12 cellular contexts compared by ENCODE assay signal in genomic region chr6:27158316-27158643, GRCh38.
DNase-seq lines count a peak whose midpoint lies in the region; ATAC-seq, FAIRE-seq and TF ChIP-seq lines count a peak whose summit lies in the region.
"Had no signal": no experiment of that assay in that cellular context is flagged by ENCODE, and none has a peak within 500 bp of the region (broad histone marks: within the 10 kb centered on the region; RNA-seq: fewer than 3 reads in every experiment).

No MANE protein-coding gene starts in this region.

- no peak for DNase-seq in CD4-positive, alpha-beta T cell
- DNase-seq in IMR-90 (no peak), GM12878 (ENCODE audit: low read depth, low spot score) (no peak), nephron progenitor cell (no peak), NCI-H146 treated with DMSO at 0.1 percent for 48 hours (lab: John Stamatoyannopoulos, UW; ENCODE audit: unreplicated experiment) (no peak), psoas muscle (no peak), NCI-H2107 treated with DMSO at 0.1 percent for 48 hours (lab: John Stamatoyannopoulos, UW; ENCODE audit: unreplicated experiment) (no peak), middle frontal gyrus (ENCODE audit: extremely low spot score, low spot score) (no peak)
- DNase-seq: DND-41, NCI-H2029 treated with DMSO at 0.1 percent for 48 hours had no signal

- no CpG with 5 or more reads among the region's 4 CpGs for WGBS in IMR-90 (ENCODE audit: extremely low coverage in 2 of 2, insufficient read length in 1 of 2), 2 experiments
- 66% methylated on average over 4 of the region's 4 CpGs for WGBS in GM12878 (ENCODE audit: insufficient coverage, insufficient replicate concordance, low lambda C conversion rate, missing lambda C conversion rate)
- 66 to 75% (median 70%) methylated on average over 4 of the region's 4 CpGs for WGBS in psoas muscle, 3 donors

- no peak for TF ChIP-seq POLR2A in IMR-90 (IDR thresholded peaks at IDR 0.05; ENCODE audit: low read depth, low read length)
- TF ChIP-seq POLR2A in GM12878 (IDR thresholded peaks at IDR 0.05; ENCODE audit: low read depth, low read length): no peak

- H3K36me3 ChIP-seq in IMR-90 (ENCODE audit: control insufficient read depth, insufficient read depth, low read length) (no peaks in the 10 kb centered on the region), GM12878 (ENCODE audit: control insufficient read depth in 2 of 2, insufficient read depth in 2 of 2, low read length in 1 of 2) (no peaks in the 10 kb centered on the region), psoas muscle (ENCODE audit: insufficient read depth in 1 of 2, low read depth in 1 of 2) (no peaks in the 10 kb centered on the region)
- H3K36me3 ChIP-seq: left ventricle myocardium inferior, sigmoid colon had no signal

- no peaks in the 10 kb centered on the region for H3K27me3 ChIP-seq in CD4-positive, alpha-beta T cell (ENCODE audit: control insufficient read depth, insufficient read depth, low read length)
- H3K27me3 ChIP-seq in IMR-90 (ENCODE audit: control insufficient read depth, insufficient read depth, low read length): no peaks in the 10 kb centered on the region
- H3K27me3 ChIP-seq in GM12878 (replicated peaks in 1 of 2; ENCODE audit: control insufficient read depth in 2 of 2, insufficient read depth in 2 of 2, low read length in 1 of 2): no peaks in the 10 kb centered on the region
- H3K27me3 ChIP-seq in psoas muscle (ENCODE audit: insufficient read depth in 3 of 3, low read length in 2 of 3): peaks cover 0 to 7% (median 0%) of the 10 kb centered on the region in 3 donors

- H3K9ac ChIP-seq in IMR-90 (ENCODE audit: low read depth, low read length) (no peak overlapping the region), GM12878 (ENCODE audit: control insufficient read depth, insufficient read depth, low read length) (no peak overlapping the region)

- H2AFZ ChIP-seq in IMR-90 (replicated peaks; ENCODE audit: low read length, poor library complexity) (peak overlapping the region; percentile 45), GM12878 (ENCODE audit: control insufficient read depth, low read depth, low read length) (peak overlapping the region; percentile 92)

- CTCF ChIA-PET in CD4-positive, alpha-beta T cell (lab: Charles Lee): interaction anchor here (1.5 kb wide), 1 partner anchor 638 kb away, joined by 3 read pairs; no protein-coding TSS in a partner anchor
- CTCF ChIA-PET in IMR-90 (lab: Yijun Ruan, JAX): interaction anchor here (1.1 kb wide), 1 partner anchor 1822 kb away, joined by 3 read pairs; no protein-coding TSS in a partner anchor
- CTCF ChIA-PET in GM12878 (lab: Yijun Ruan, JAX): interaction anchor here (3.1 to 3.5 kb wide), 2 partner anchors 9 to 31 kb away, joined by 21 to 28 read pairs; no protein-coding TSS in a partner anchor

- H4K91ac ChIP-seq in IMR-90 (ENCODE audit: insufficient read depth, low read depth, low read length): no peak overlapping the region

- no peak overlapping the region for H2BK120ac ChIP-seq in IMR-90 (ENCODE audit: low read depth, low read length)

- in situ Hi-C loops in IMR-90 (cut with MboI; ENCODE audit: low sequenced_read_pairs) (loop anchor here (10.0 kb wide), 1 partner anchor 647 kb away; a partner anchor contains a TSS), GM12878 (cut with MboI) (loop anchor here (10.0 to 25.0 kb wide), 2 partner anchors 647 to 1204 kb away; a partner anchor contains a TSS)

- SMC1A ChIA-PET in GM12878 (lab: Charles Lee; ENCODE audit: uncharacterized antibody, unreplicated experiment): interaction anchor here (1.1 kb wide), 1 partner anchor 34 kb away, joined by 3 read pairs; no protein-coding TSS in a partner anchor

- H3K79me2 ChIP-seq in GM12878 (ENCODE audit: control insufficient read depth, insufficient read depth, low read length): no peaks in the 10 kb centered on the region

- H3K4me3 ChIP-seq in IMR-90 (ENCODE audit: insufficient read depth, low read depth, low read length) (peak overlapping the region; percentile 49; the same call in 1 of the 2 replicates), GM12878 (peak overlapping the region; percentile 70; the same call in 1 of the 2 replicates), psoas muscle (no peak overlapping the region)

- H3K27me3 Mint-ChIP-seq in CD4-positive, alpha-beta T cell: peaks cover 7% of the 10 kb centered on the region
- H3K27me3 Mint-ChIP-seq in nephron progenitor cell (ENCODE audit: low read depth, poor library complexity): peaks cover 10% of the 10 kb centered on the region

- POLR2A ChIA-PET in CD4-positive, alpha-beta T cell (lab: Charles Lee): interaction anchor here (2.7 kb wide), 1 partner anchor 650 kb away, joined by 12 read pairs; a partner anchor contains a TSS
- POLR2A ChIA-PET in IMR-90 (lab: Charles Lee; ENCODE audit: unreplicated experiment) (no interaction called here), GM12878 (lab: Charles Lee) (interaction anchor here (0.7 kb wide), 1 partner anchor 738 kb away, joined by 11 read pairs; no protein-coding TSS in a partner anchor)

- H3K9me1 ChIP-seq in IMR-90 (ENCODE audit: insufficient read depth, low read length): no peaks in the 10 kb centered on the region

- TF ChIP-seq EP300 in GM12878 (IDR thresholded peaks at IDR 0.05; ENCODE audit: borderline replicate concordance in 1 of 2, control insufficient read depth in 1 of 2, low read depth in 2 of 2, low read length in 2 of 2): no peak

- no peaks in the 10 kb centered on the region for H4K20me1 ChIP-seq in IMR-90 (ENCODE audit: insufficient read depth, low read length)
- H4K20me1 ChIP-seq in GM12878 (ENCODE audit: control insufficient read depth, insufficient read depth): no peaks in the 10 kb centered on the region

- H3K14ac ChIP-seq in IMR-90 (replicated peaks; ENCODE audit: low read depth, low read length): no peak overlapping the region

- H3K18ac ChIP-seq in IMR-90 (ENCODE audit: low read depth, low read length): no peak overlapping the region

- H3K27ac Mint-ChIP-seq in CD4-positive, alpha-beta T cell: peak overlapping the region; percentile 96
- H3K27ac Mint-ChIP-seq in nephron progenitor cell: no peak overlapping the region

- intact Hi-C loops in CD4-positive, alpha-beta T cell (cut with DNase I, micrococcal nuclease): loop anchor here (1.0 to 5.0 kb wide), 5 partner anchors 12 to 595 kb away; a partner anchor contains a TSS
- intact Hi-C loops in IMR-90 (cut with micrococcal nuclease) (loop anchor here (1.0 to 2.0 kb wide), 2 partner anchors 31 to 551 kb away; no protein-coding TSS in a partner anchor), GM12878 (cut with micrococcal nuclease; ENCODE audit: unreplicated experiment) (loop anchor here (5.0 kb wide), 1 partner anchor 551 kb away; no protein-coding TSS in a partner anchor), psoas muscle (cut with DNase I) (no loop called here)

- no peak overlapping the region for H4K5ac ChIP-seq in IMR-90 (ENCODE audit: low read depth, low read length)

- no peaks in the 10 kb centered on the region for H3K4me1 ChIP-seq in IMR-90 (ENCODE audit: control insufficient read depth, insufficient read depth, low read length)
- H3K4me1 ChIP-seq in GM12878 (ENCODE audit: control insufficient read depth, insufficient read depth, low read length): peaks cover 8% of the 10 kb centered on the region
- H3K4me1 ChIP-seq in psoas muscle: peaks cover 5% of the 10 kb centered on the region

- no peak overlapping the region for H2BK5ac ChIP-seq in IMR-90 (ENCODE audit: low read depth, low read length, poor library complexity, severe bottlenecking)

- H2AK9ac ChIP-seq in IMR-90 (replicated peaks; ENCODE audit: low read depth, low read length, poor library complexity): no peak overlapping the region

- no peak overlapping the region for H3K4ac ChIP-seq in IMR-90 (ENCODE audit: low read depth, low read length)

- H3K56ac ChIP-seq in IMR-90 (ENCODE audit: extremely low read depth, insufficient read depth, low read length): no peak overlapping the region

- FAIRE-seq in GM12878 (lab: Jason Lieb, UNC): no peak

- H3K79me1 ChIP-seq in IMR-90 (ENCODE audit: low read depth in 1 of 2, low read length in 2 of 2): no peaks in the 10 kb centered on the region

- peak overlapping the region; percentile 87; the same call in 1 of the 2 replicates for H3K4me2 ChIP-seq in IMR-90 (ENCODE audit: low read depth, low read length)
- H3K4me2 ChIP-seq in GM12878 (ENCODE audit: control insufficient read depth, insufficient read depth): peak overlapping the region; percentile 75

- H3K4me1 Mint-ChIP-seq in CD4-positive, alpha-beta T cell (ENCODE audit: low read depth): peaks cover 44% of the 10 kb centered on the region
- H3K4me1 Mint-ChIP-seq in nephron progenitor cell: peaks cover 42% of the 10 kb centered on the region

- BruUV-seq in IMR-90 (replicated peaks; lab: Mats Ljungman, UMichigan): no TSS peak
- BruUV-seq in GM12878 (replicated peaks; lab: Mats Ljungman, UMichigan): no TSS peak

- dilution Hi-C loops in IMR-90 (cut with HindIII; ENCODE audit: low sequenced_read_pairs, unreplicated experiment): no loop called here

- no peak overlapping the region for H2BK15ac ChIP-seq in IMR-90 (ENCODE audit: low read depth, low read length)

- H4K8ac ChIP-seq in IMR-90 (ENCODE audit: low read depth in 2 of 2, low read length in 2 of 2): no peak overlapping the region

- RAD21 ChIA-PET in GM12878 (lab: Charles Lee; ENCODE audit: unreplicated experiment): no interaction called here

- no peak overlapping the region for H2AK5ac ChIP-seq in IMR-90 (ENCODE audit: low read depth, low read length)

- H3K23ac ChIP-seq in IMR-90 (ENCODE audit: low read depth, low read length): no peak overlapping the region

- peaks cover 9% of the 10 kb centered on the region for H3K36me3 Mint-ChIP-seq in CD4-positive, alpha-beta T cell (ENCODE audit: low read depth)
- H3K36me3 Mint-ChIP-seq in nephron progenitor cell (ENCODE audit: low read depth): no peaks in the 10 kb centered on the region

- no peak overlapping the region for H3K27ac ChIP-seq in CD4-positive, alpha-beta T cell (ENCODE audit: low read depth, low read length)
- H3K27ac ChIP-seq in IMR-90 (ENCODE audit: insufficient read depth, low read length): no peak overlapping the region
- no peak overlapping the region for H3K27ac ChIP-seq in GM12878 (ENCODE audit: control insufficient read depth, insufficient read depth)
- no peak overlapping the region for H3K27ac ChIP-seq in psoas muscle
- H3K27ac ChIP-seq: left ventricle myocardium inferior, sigmoid colon had no signal

- peak overlapping the region; percentile 90 for H3K4me3 Mint-ChIP-seq in CD4-positive, alpha-beta T cell
- H3K4me3 Mint-ChIP-seq in nephron progenitor cell: peak overlapping the region; percentile 84

- TF ChIP-seq RAD21 in IMR-90 (IDR thresholded peaks at IDR 0.05; ENCODE audit: low read length) (no peak), GM12878 (IDR thresholded peaks at IDR 0.05; ENCODE audit: insufficient read depth, low read depth, low read length) (no peak)

- no peaks in the 10 kb centered on the region for H3K9me3 ChIP-seq in CD4-positive, alpha-beta T cell (ENCODE audit: control insufficient read depth, low read length)
- H3K9me3 ChIP-seq in IMR-90 (ENCODE audit: control insufficient read depth, insufficient read depth, low read length): no peaks in the 10 kb centered on the region
- no peaks in the 10 kb centered on the region for H3K9me3 ChIP-seq in GM12878 (replicated peaks; ENCODE audit: control insufficient read depth, insufficient read depth, low read length)
- no peaks in the 10 kb centered on the region for H3K9me3 ChIP-seq in psoas muscle
- H3K9me3 ChIP-seq: left ventricle myocardium inferior, sigmoid colon had no signal

- H2BK20ac ChIP-seq in IMR-90 (ENCODE audit: low read depth, low read length): no peak overlapping the region

- no peak for ATAC-seq in CD4-positive, alpha-beta T cell (ENCODE audit: poor library complexity)
- ATAC-seq in IMR-90 (ENCODE audit: low read depth) (no peak), GM12878 (no peak), psoas muscle (no peak)

- TF ChIP-seq CTCF in CD4-positive, alpha-beta T cell (IDR thresholded peaks at IDR 0.05): no peak
- TF ChIP-seq CTCF in IMR-90 (conservative IDR thresholded peaks at IDR 0.05; ENCODE audit: low read depth, low read length) (no peak), GM12878 (IDR thresholded peaks at IDR 0.05 in 2 of 3, conservative IDR thresholded peaks at IDR 0.05 in 1 of 3; ENCODE audit: control insufficient read depth in 2 of 3, extremely low read depth in 1 of 3, insufficient read depth in 1 of 3, low read depth in 3 of 3, low read length in 3 of 3) (no peak), nephron progenitor cell (IDR thresholded peaks at IDR 0.05) (no peak), psoas muscle (IDR thresholded peaks at IDR 0.05) (no peak)

- peaks cover 3% of the 10 kb centered on the region for H3K9me3 Mint-ChIP-seq in CD4-positive, alpha-beta T cell
- H3K9me3 Mint-ChIP-seq in nephron progenitor cell: no peaks in the 10 kb centered on the region

Comparison
In these comparisons a context has a peak if more than half of its experiments do, and no peak if none do; other contexts are left out.
1. intact Hi-C loops: an anchor here in CD4-positive, alpha-beta T cell (1.0 to 5.0 kb wide), IMR-90 (1.0 to 2.0 kb wide) and GM12878 (5.0 kb wide); none called in psoas muscle.